In genomic region chr11:67507242-67507890, GRCh38 we compare ENCODE assay signal across 9 cellular contexts. TPM values are rescaled to one million over a fixed set of nuclear protein-coding genes. Genes with fewer than 3 reads are reported as not detected.
A peak's percentile ranks its signal among the peaks of the same experiment; 100 is the strongest.
DNase-seq lines count a peak whose midpoint lies in the region; ATAC-seq, FAIRE-seq and TF ChIP-seq lines count a peak whose summit lies in the region.
"Had no signal": no experiment of that assay in that cellular context is flagged by ENCODE, and none has a peak within 500 bp of the region (broad histone marks: within the 10 kb centered on the region; RNA-seq: fewer than 3 reads in every experiment).

No MANE protein-coding gene starts in this region.

- H3K9me3 ChIP-seq in duodenal mucosa (ENCODE audit: control insufficient read depth in 1 of 2, low read length in 2 of 2) (no peaks in the 10 kb centered on the region), mesenchymal stem cell (ENCODE audit: control insufficient read depth, low read length) (no peaks in the 10 kb centered on the region), transverse colon (no peaks in the 10 kb centered on the region)

- TF ChIP-seq POLR2A in transverse colon (IDR thresholded peaks at IDR 0.05) = no peak

- H2AFZ ChIP-seq in mesenchymal stem cell (ENCODE audit: low read depth, low read length) = peak overlapping the region; percentile 94

- peaks cover 14% of the 10 kb centered on the region for H3K36me3 Mint-ChIP-seq in stimulated activated naive CD8-positive, alpha-beta T cell treated with anti-CD3 and anti-CD28 coated beads, Interleukin-15, Interleukin-2, amounts not matched to agents 100 ng/mL and 50 ng/mL, for 24 hours (ENCODE audit: low read depth)

- in situ Hi-C loops in transverse colon (cut with MboI; ENCODE audit: low pct_ligation_motif_present in 1 of 4, low pct_unique_long_range_greater_than_20kb in 1 of 4, low sequenced_read_pairs in 3 of 4) = no loop called here

- DNase-seq in stimulated activated naive CD8-positive, alpha-beta T cell treated with anti-CD3 and anti-CD28 coated beads, Interleukin-15, Interleukin-2, amounts not matched to agents 100 U/mL and 50 U/mL, for 24 hours = no peak
- DNase-seq in RCC 7860 (ENCODE audit: low spot score) (peak; percentile 73), mesenchymal stem cell (no peak), transverse colon (peak; percentile 89), midbrain (lab: John Stamatoyannopoulos, UW) (no peak)
- DNase-seq in activated CD8-positive, alpha-beta memory T cell treated with anti-CD3 and anti-CD28 coated beads, Interleukin-2, amount 50 U/mL, for 48 hours = no peak

- peaks cover 3% of the 10 kb centered on the region for H3K79me1 ChIP-seq in mesenchymal stem cell (replicated peaks; ENCODE audit: low read length, poor library complexity, severe bottlenecking)

- peak overlapping the region in 1 of 2 experiments; percentile 33 for H2BK12ac ChIP-seq in mesenchymal stem cell (ENCODE audit: low read length in 2 of 2)

- FAIRE-seq in RCC 7860 (lab: Jason Lieb, UNC) = no peak

- peak overlapping the region; percentile 73 for H3K4me2 ChIP-seq in mesenchymal stem cell (ENCODE audit: low read length, poor library complexity, severe bottlenecking)

- peak overlapping the region; percentile 98 for H3K27ac ChIP-seq in duodenal mucosa (ENCODE audit: low read depth, low read length)
- H3K27ac ChIP-seq in mesenchymal stem cell (ENCODE audit: low read length, poor library complexity, severe bottlenecking) = peak overlapping the region; percentile 76
- H3K27ac ChIP-seq in transverse colon = peak overlapping the region; percentile 98 to 100 (median 98)

- H3K36me3 ChIP-seq in duodenal mucosa (ENCODE audit: control insufficient read depth in 1 of 2, insufficient read depth in 2 of 2, low read length in 2 of 2) (peaks cover 0 to 6% of the 10 kb centered on the region in 2 donors), mesenchymal stem cell (ENCODE audit: control insufficient read depth in 1 of 2, insufficient read depth in 2 of 2, low read depth in 1 of 2, low read length in 2 of 2) (peaks cover 0 to 24% of the 10 kb centered on the region in 2 experiments), transverse colon (no peaks in the 10 kb centered on the region)

- peak overlapping the region; percentile 69 to 93 for H3K4me3 ChIP-seq in duodenal mucosa (ENCODE audit: low read depth in 1 of 2, low read length in 2 of 2)
- peak overlapping the region; percentile 69 to 87 for H3K4me3 ChIP-seq in mesenchymal stem cell (ENCODE audit: insufficient read depth in 1 of 2, low read depth in 1 of 2, low read length in 2 of 2)
- H3K4me3 ChIP-seq in transverse colon = peak overlapping the region; percentile 48 to 83 (median 78)

- peak overlapping the region in 1 of 2 experiments; percentile 23 for H3K23ac ChIP-seq in mesenchymal stem cell (ENCODE audit: low read length in 2 of 2)

- peaks cover 17 to 44% of the 10 kb centered on the region in 2 donors for H3K4me1 ChIP-seq in duodenal mucosa (ENCODE audit: control insufficient read depth in 1 of 2, insufficient read depth in 2 of 2, low read length in 2 of 2)
- peaks cover 41% of the 10 kb centered on the region for H3K4me1 ChIP-seq in mesenchymal stem cell (ENCODE audit: control insufficient read depth, insufficient read depth, low read depth, low read length)
- peaks cover 26 to 51% (median 39%) of the 10 kb centered on the region in 4 donors for H3K4me1 ChIP-seq in transverse colon

- H3K27me3 ChIP-seq in duodenal mucosa (ENCODE audit: control insufficient read depth in 1 of 2, insufficient read depth in 2 of 2, low read length in 2 of 2) (no peaks in the 10 kb centered on the region), mesenchymal stem cell (ENCODE audit: control insufficient read depth in 1 of 2, insufficient read depth in 1 of 2, low read length in 2 of 2) (peaks cover 0 to 3% of the 10 kb centered on the region in 2 experiments), transverse colon (no peaks in the 10 kb centered on the region)

- peak overlapping the region; percentile 38 for H2AK5ac ChIP-seq in mesenchymal stem cell (ENCODE audit: low read length, severe bottlenecking)

- peaks cover 39% of the 10 kb centered on the region for H3K4me1 Mint-ChIP-seq in stimulated activated naive CD8-positive, alpha-beta T cell treated with anti-CD3 and anti-CD28 coated beads, Interleukin-15, Interleukin-2, amounts not matched to agents 100 ng/mL and 50 ng/mL, for 24 hours (ENCODE audit: low read depth)

- peak overlapping the region; percentile 8 for H4K8ac ChIP-seq in mesenchymal stem cell (ENCODE audit: low read length)

- ATAC-seq in stimulated activated naive CD8-positive, alpha-beta T cell treated with anti-CD3 and anti-CD28 coated beads, Interleukin-15, Interleukin-2, amounts not matched to agents 100 U/mL and 50 U/mL, for 24 hours = no peak

- no peak overlapping the region for H2BK5ac ChIP-seq in mesenchymal stem cell (ENCODE audit: low read depth, low read length, poor library complexity, severe bottlenecking)

- H4K91ac ChIP-seq in mesenchymal stem cell (ENCODE audit: low read length) = no peak overlapping the region

- intact Hi-C loops in transverse colon (cut with DNase I; ENCODE audit: low total_unique reads) = no loop called here

- TF ChIP-seq EP300 in transverse colon (IDR thresholded peaks at IDR 0.05; ENCODE audit: low read depth) = no peak

- no peak overlapping the region for H2BK15ac ChIP-seq in mesenchymal stem cell (ENCODE audit: low read depth, poor library complexity, severe bottlenecking)

- peak overlapping the region in 1 of 2 experiments; percentile 50 for H3K18ac ChIP-seq in mesenchymal stem cell (ENCODE audit: low read depth in 1 of 2, low read length in 2 of 2)

- peak overlapping the region; percentile 21 for H2BK120ac ChIP-seq in mesenchymal stem cell (ENCODE audit: low read depth, low read length)

- H3K4me3 Mint-ChIP-seq in stimulated activated naive CD8-positive, alpha-beta T cell treated with anti-CD3 and anti-CD28 coated beads, Interleukin-15, Interleukin-2, amounts not matched to agents 100 ng/mL and 50 ng/mL, for 24 hours = peak overlapping the region; percentile 89

- H3K27ac Mint-ChIP-seq in stimulated activated naive CD8-positive, alpha-beta T cell treated with anti-CD3 and anti-CD28 coated beads, Interleukin-15, Interleukin-2, amounts not matched to agents 100 ng/mL and 50 ng/mL, for 24 hours = peak overlapping the region; percentile 97

- TF ChIP-seq CTCF in transverse colon (IDR thresholded peaks at IDR 0.05) = no peak

- H3K9ac ChIP-seq in duodenal mucosa (ENCODE audit: low read depth in 1 of 2, low read length in 2 of 2) = peak overlapping the region; percentile 87 to 92
- H3K9ac ChIP-seq in mesenchymal stem cell (ENCODE audit: low read length) = peak overlapping the region; percentile 94

- no peaks in the 10 kb centered on the region for H3K9me3 Mint-ChIP-seq in stimulated activated naive CD8-positive, alpha-beta T cell treated with anti-CD3 and anti-CD28 coated beads, Interleukin-15, Interleukin-2, amounts not matched to agents 100 ng/mL and 50 ng/mL, for 24 hours

- H3K27me3 Mint-ChIP-seq in stimulated activated naive CD8-positive, alpha-beta T cell treated with anti-CD3 and anti-CD28 coated beads, Interleukin-15, Interleukin-2, amounts not matched to agents 100 ng/mL and 50 ng/mL, for 24 hours = no peaks in the 10 kb centered on the region

- 25% methylated on average over 34 of the region's 34 CpGs for WGBS in mesenchymal stem cell
- WGBS in transverse colon (ENCODE audit: low coverage in 1 of 2), 2 donors = 0 to 9% methylated on average over 6 to 30 of the region's 34 CpGs

- peak overlapping the region in 1 of 2 experiments; percentile 26 for H3K14ac ChIP-seq in mesenchymal stem cell (ENCODE audit: low read length in 2 of 2)

- H3K4ac ChIP-seq in mesenchymal stem cell (ENCODE audit: low read depth in 1 of 2, low read length in 2 of 2) = peak overlapping the region in 1 of 2 experiments; percentile 9

RNA-seq across cellular contexts. Expression of gene CDK2AP2, which starts 0.6 kb away (rescaled TPM):
- 40.4 TPM for polyA plus RNA-seq in mesenchymal stem cell (2013, experiment 1 of 2)
- polyA plus RNA-seq in mesenchymal stem cell (2013, experiment 2 of 2) = 38.7 TPM
- total RNA-seq in transverse colon = 100 to 1,000 TPM in 1 of 4 donors, 10 to 100 TPM in 3; 49.4 to 140 (median 83.4) TPM

RNA-seq across cellular contexts. Expression of gene PITPNM1, which starts 2.2 kb away (rescaled TPM):
- polyA plus RNA-seq in mesenchymal stem cell (2013, experiment 1 of 2) = 37.9 TPM
- polyA plus RNA-seq in mesenchymal stem cell (2013, experiment 2 of 2) = 33.5 TPM
- 100 to 1,000 TPM in 1 of 4 donors, 10 to 100 TPM in 3; 23.5 to 451 (median 60.8) TPM for total RNA-seq in transverse colon

RNA-seq across cellular contexts. Expression of gene CABP2, which starts 15.9 kb away (rescaled TPM):
- polyA plus RNA-seq in mesenchymal stem cell (2013, experiment 1 of 2) = not detected
- not detected for polyA plus RNA-seq in mesenchymal stem cell (2013, experiment 2 of 2)
- not detected for total RNA-seq in transverse colon
- total RNA-seq: myocyte had no signal

RNA-seq across cellular contexts. Expression of gene AIP, which starts 24.5 kb away (rescaled TPM):
- 36.9 TPM for polyA plus RNA-seq in mesenchymal stem cell (2013, experiment 1 of 2)
- 37.6 TPM for polyA plus RNA-seq in mesenchymal stem cell (2013, experiment 2 of 2)
- total RNA-seq in transverse colon = 10 to 100 TPM; 32.9 to 71.5 (median 57.6) TPM

RNA-seq across cellular contexts. Expression of gene TMEM134, which starts 38.3 kb away (rescaled TPM):
- 32.7 TPM for polyA plus RNA-seq in mesenchymal stem cell (2013, experiment 1 of 2)
- polyA plus RNA-seq in mesenchymal stem cell (2013, experiment 2 of 2) = 29.2 TPM
- 100 to 1,000 TPM; 107 to 347 (median 115) TPM for total RNA-seq in transverse colon

Comparison
In these comparisons a context has a peak if more than half of its experiments do, and no peak if none do; other contexts are left out.
1. DNase-seq: peak in RCC 7860 (single experiment) and transverse colon (single experiment); none in stimulated activated naive CD8-positive, alpha-beta T cell treated with anti-CD3 and anti-CD28 coated beads, Interleukin-15, Interleukin-2, amounts not matched to agents 100 U/mL and 50 U/mL, for 24 hours (single experiment), mesenchymal stem cell (single experiment), activated CD8-positive, alpha-beta memory T cell treated with anti-CD3 and anti-CD28 coated beads, Interleukin-2, amount 50 U/mL, for 48 hours (single experiment) and midbrain (single experiment).
2. Peak in every context shown above with its lines, with median percentiles within 50 percentile points of each other: H3K27ac ChIP-seq and H3K4me3 ChIP-seq.